8 cellular contexts compared by ENCODE assay signal in genomic region chr3:132180337-132180791, GRCh38.
DNase-seq lines count a peak whose midpoint lies in the region; ATAC-seq and TF ChIP-seq lines count a peak whose summit lies in the region.

No MANE protein-coding gene starts in this region.

- TF ChIP-seq CTCF in fibroblast of mammary gland (conservative IDR thresholded peaks at IDR 0.05; ENCODE audit: control insufficient read depth, insufficient read depth, low read depth, low read length): peak; percentile 62

- no peak overlapping the region for H3K4me3 ChIP-seq in fibroblast of mammary gland (ENCODE audit: control insufficient read depth, low read depth, low read length)

- ATAC-seq in GM21423 (IDR thresholded peaks at IDR 0.05; ENCODE audit: unreplicated experiment) (peak; percentile 59), SK-N-SH treated with all-trans-retinoic acid at 6 μM for 48 hours (peak; percentile 87), HG03469 (IDR thresholded peaks at IDR 0.05; ENCODE audit: unreplicated experiment) (no peak)

- DNase-seq in DMS153 treated with DMSO at 0.1 percent for 48 hours (lab: John Stamatoyannopoulos, UW; ENCODE audit: unreplicated experiment): peak; percentile 68
- DNase-seq in NCI-H1092 treated with DMSO at 0.1 percent for 48 hours (lab: John Stamatoyannopoulos, UW): peak; percentile 58
- DNase-seq in fibroblast of mammary gland (ENCODE audit: low read depth): peak; percentile 72
- peak; percentile 13 for DNase-seq in pulmonary artery endothelial cell (ENCODE audit: low read depth, low spot score)
- DNase-seq in cortex of kidney (lab: John Stamatoyannopoulos, UW): no peak

TF ChIP-seq in SK-N-SH treated with all-trans-retinoic acid at 6 μM for 48 hours, 23 proteins besides CTCF, POLR2A, EP300 and RAD21:
- TF ChIP-seq GLIS3 (CRISPR knock-in tag; IDR thresholded peaks at IDR 0.05) (no peak), OSR1 (CRISPR knock-in tag; IDR thresholded peaks at IDR 0.05) (no peak), TCF4 (CRISPR knock-in tag; IDR thresholded peaks at IDR 0.05; ENCODE audit: borderline replicate concordance) (no peak), ZFP30 (CRISPR knock-in tag; IDR thresholded peaks at IDR 0.05) (no peak), ZNF8 (CRISPR knock-in tag; IDR thresholded peaks at IDR 0.05) (no peak), ZFP3 (CRISPR knock-in tag; IDR thresholded peaks at IDR 0.05) (no peak), RARB (CRISPR knock-in tag; IDR thresholded peaks at IDR 0.05) (no peak), ZC3H10 (CRISPR knock-in tag; IDR thresholded peaks at IDR 0.05) (no peak), TOX (CRISPR knock-in tag; IDR thresholded peaks at IDR 0.05; ENCODE audit: borderline replicate concordance) (no peak), ZNF565 (CRISPR knock-in tag; conservative IDR thresholded peaks at IDR 0.05; ENCODE audit: low read depth) (no peak), CREB5 (CRISPR knock-in tag; IDR thresholded peaks at IDR 0.05; ENCODE audit: low read depth) (no peak), SNAI2 (CRISPR knock-in tag; IDR thresholded peaks at IDR 0.05) (no peak), ESRRG (CRISPR knock-in tag; IDR thresholded peaks at IDR 0.05) (no peak), PPARA (CRISPR knock-in tag; IDR thresholded peaks at IDR 0.05; ENCODE audit: borderline replicate concordance) (no peak), CSDC2 (CRISPR knock-in tag; IDR thresholded peaks at IDR 0.05) (no peak), ZNF70 (CRISPR knock-in tag; IDR thresholded peaks at IDR 0.05) (no peak)
- TF ChIP-seq, protein P1, sequence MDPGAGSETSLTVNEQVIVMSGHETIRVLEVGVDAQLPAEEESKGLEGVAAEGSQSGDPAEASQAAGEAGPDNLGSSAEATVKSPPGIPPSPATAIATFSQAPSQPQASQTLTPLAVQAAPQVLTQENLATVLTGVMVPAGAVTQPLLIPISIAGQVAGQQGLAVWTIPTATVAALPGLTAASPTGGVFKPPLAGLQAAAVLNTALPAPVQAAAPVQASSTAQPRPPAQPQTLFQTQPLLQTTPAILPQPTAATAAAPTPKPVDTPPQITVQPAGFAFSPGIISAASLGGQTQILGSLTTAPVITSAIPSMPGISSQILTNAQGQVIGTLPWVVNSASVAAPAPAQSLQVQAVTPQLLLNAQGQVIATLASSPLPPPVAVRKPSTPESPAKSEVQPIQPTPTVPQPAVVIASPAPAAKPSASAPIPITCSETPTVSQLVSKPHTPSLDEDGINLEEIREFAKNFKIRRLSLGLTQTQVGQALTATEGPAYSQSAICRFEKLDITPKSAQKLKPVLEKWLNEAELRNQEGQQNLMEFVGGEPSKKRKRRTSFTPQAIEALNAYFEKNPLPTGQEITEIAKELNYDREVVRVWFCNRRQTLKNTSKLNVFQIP (CRISPR knock-in tag; IDR thresholded peaks at IDR 0.05; ENCODE audit: borderline replicate concordance, low read depth): no peak
